ENCODE assay signal across 1 cellular context in the genomic region with DNA sequence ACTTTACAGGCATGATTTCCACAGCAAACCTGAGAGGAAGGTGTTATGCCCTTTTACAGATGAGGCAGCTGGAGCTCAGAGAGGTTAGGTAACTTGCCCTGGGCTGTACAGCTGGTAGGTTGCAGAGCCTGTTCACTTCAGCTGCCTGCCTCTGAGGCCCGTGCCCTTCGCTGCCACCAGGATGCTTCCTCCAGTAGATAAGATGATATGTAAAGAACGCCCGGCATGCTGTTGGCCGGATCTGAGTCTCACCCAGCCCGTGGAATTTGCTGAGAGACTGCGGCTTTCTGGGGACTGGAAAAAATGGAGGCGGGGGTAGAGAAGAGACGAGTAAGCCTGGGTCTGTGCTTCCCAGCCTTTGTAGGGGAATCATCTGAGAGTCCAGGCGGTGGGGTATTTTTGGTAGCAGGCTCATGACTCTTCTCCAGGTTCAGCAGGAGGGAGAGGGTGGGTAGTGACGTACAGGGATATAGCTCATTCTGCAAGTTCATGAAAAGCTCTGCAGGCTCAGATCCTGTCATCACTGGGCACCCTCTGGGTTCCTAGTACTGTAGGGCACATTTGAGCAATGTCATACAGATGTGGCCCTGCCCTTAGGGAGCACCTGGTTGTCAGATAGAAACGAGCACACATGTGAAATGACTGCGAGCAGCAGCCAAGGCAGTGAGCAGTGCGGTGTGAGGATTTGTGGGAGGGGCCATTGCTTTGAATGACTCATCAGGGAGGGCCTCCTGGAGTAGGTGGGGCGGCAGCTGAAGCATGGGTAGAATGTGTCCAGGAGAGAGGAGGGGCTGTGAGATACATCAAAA.
TF ChIP-seq lines count a peak whose summit lies in the region.

No MANE protein-coding gene starts in this region.

TF ChIP-seq in H1, 55 proteins besides CTCF, POLR2A, EP300 and RAD21 (continued from another document):
- TF ChIP-seq TAF1 (IDR thresholded peaks at IDR 0.05; ENCODE audit: low read depth, low read length): no peak
TF ChIP-seq in H1: peak in this region for 2.
